ENCODE assay signal across 1 cellular context in the genomic region with DNA sequence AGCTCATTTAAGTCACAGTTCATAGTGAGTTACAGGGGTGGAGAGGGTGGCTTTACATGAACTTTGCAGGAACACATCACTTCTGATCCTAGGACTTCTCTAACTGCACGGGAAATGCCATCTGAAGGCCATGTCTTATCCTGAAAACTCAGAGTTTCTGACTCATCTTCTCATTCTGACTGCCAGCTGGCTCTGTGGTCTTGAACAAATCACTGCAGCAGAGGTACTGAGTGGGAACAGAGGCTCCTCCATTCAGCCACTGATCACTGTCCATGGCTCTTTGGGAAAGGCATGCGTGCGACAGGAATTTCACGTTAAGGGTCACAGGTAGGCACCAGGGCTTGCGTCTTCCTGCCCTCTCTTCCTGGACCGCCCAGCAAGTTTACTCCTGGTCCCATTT.
TF ChIP-seq lines count a peak whose summit lies in the region.

No MANE protein-coding gene starts in this region.

TF ChIP-seq in HepG2, 621 proteins besides CTCF, POLR2A, EP300 and RAD21 (continued from another document):
- TF ChIP-seq, protein P1, sequence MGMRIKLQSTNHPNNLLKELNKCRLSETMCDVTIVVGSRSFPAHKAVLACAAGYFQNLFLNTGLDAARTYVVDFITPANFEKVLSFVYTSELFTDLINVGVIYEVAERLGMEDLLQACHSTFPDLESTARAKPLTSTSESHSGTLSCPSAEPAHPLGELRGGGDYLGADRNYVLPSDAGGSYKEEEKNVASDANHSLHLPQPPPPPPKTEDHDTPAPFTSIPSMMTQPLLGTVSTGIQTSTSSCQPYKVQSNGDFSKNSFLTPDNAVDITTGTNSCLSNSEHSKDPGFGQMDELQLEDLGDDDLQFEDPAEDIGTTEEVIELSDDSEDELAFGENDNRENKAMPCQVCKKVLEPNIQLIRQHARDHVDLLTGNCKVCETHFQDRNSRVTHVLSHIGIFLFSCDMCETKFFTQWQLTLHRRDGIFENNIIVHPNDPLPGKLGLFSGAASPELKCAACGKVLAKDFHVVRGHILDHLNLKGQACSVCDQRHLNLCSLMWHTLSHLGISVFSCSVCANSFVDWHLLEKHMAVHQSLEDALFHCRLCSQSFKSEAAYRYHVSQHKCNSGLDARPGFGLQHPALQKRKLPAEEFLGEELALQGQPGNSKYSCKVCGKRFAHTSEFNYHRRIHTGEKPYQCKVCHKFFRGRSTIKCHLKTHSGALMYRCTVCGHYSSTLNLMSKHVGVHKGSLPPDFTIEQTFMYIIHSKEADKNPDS (CRISPR knock-in tag; IDR thresholded peaks at IDR 0.05), result no peak
- TF ChIP-seq ZSCAN20 (CRISPR knock-in tag; IDR thresholded peaks at IDR 0.05; ENCODE audit: borderline replicate concordance), result no peak
- TF ChIP-seq ZNF337 (CRISPR knock-in tag; IDR thresholded peaks at IDR 0.05; ENCODE audit: borderline replicate concordance, low read depth), result no peak
- TF ChIP-seq, protein P2, sequence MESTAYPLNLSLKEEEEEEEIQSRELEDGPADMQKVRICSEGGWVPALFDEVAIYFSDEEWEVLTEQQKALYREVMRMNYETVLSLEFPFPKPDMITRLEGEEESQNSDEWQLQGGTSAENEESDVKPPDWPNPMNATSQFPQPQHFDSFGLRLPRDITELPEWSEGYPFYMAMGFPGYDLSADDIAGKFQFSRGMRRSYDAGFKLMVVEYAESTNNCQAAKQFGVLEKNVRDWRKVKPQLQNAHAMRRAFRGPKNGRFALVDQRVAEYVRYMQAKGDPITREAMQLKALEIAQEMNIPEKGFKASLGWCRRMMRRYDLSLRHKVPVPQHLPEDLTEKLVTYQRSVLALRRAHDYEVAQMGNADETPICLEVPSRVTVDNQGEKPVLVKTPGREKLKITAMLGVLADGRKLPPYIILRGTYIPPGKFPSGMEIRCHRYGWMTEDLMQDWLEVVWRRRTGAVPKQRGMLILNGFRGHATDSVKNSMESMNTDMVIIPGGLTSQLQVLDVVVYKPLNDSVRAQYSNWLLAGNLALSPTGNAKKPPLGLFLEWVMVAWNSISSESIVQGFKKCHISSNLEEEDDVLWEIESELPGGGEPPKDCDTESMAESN (CRISPR knock-in tag; conservative IDR thresholded peaks at IDR 0.05), result no peak
- TF ChIP-seq JUND (CRISPR knock-in tag; IDR thresholded peaks at IDR 0.05), result no peak
- no peak for TF ChIP-seq ZNF17 (CRISPR knock-in tag; IDR thresholded peaks at IDR 0.05)
- no peak for TF ChIP-seq HIVEP1 (CRISPR knock-in tag; IDR thresholded peaks at IDR 0.05)
- no peak for TF ChIP-seq ZNF331 (CRISPR knock-in tag; IDR thresholded peaks at IDR 0.05)
